In the genomic region with DNA sequence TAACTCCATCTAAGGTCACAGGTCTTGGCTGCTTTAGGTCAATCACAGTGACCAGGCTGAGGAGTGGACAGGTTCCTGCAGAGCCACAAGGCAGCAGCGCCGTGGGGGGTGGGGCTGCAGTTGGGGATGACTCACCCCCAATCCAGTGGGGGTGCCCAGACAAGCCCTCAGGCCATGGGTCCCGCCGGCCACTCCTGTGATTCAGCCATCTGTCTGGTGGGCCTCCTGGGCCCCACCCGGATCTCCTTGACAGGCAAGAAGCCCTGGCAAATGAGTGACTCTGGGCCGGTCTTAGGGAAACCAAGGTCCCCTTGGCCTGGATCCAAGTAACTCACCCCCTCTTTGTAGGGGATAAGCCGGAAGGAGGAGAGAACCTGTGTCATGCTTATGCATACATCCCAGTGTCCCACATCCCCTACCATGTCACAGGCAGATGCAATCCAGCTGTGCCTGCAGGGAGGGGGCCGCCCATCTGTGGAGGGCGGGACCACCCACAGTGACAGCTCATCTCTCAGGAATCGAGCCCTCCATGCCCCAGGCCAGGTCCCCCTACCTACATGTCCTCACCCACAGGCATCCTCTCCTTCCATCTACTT, we compare ENCODE assay signal across 8 cellular contexts. TPM values are rescaled to one million over a fixed set of nuclear protein-coding genes. Genes with fewer than 3 reads are reported as not detected.
A peak's percentile ranks its signal among the peaks of the same experiment; 100 is the strongest.
DNase-seq lines count a peak whose midpoint lies in the region; ATAC-seq and TF ChIP-seq lines count a peak whose summit lies in the region.
"Had no signal": no experiment of that assay in that cellular context is flagged by ENCODE, and none has a peak within 500 bp of the region (broad histone marks: within the 10 kb centered on the region; RNA-seq: fewer than 3 reads in every experiment).

No MANE protein-coding gene starts in this region.

- H3K4me3 ChIP-seq in astrocyte of the cerebellum (ENCODE audit: low read depth, low read length) = peak overlapping the region; percentile 35

- DNase-seq in HT-29 (ENCODE audit: low spot score) (peak; percentile 18), astrocyte of the cerebellum (ENCODE audit: low read depth) (peak; percentile 15), iPS DF 19.7 (ENCODE audit: low read depth, low spot score) (peak; percentile 54), stromal cell of bone marrow (ENCODE audit: low read depth) (peak; percentile 48), NCI-H510A treated with DMSO at 0.1 percent for 48 hours (lab: John Stamatoyannopoulos, UW) (no peak)

- no peak for ATAC-seq in HG02642 (IDR thresholded peaks at IDR 0.05; ENCODE audit: poor library complexity, unreplicated experiment)
- no peak for ATAC-seq in GM21367 (IDR thresholded peaks at IDR 0.05; ENCODE audit: unreplicated experiment)

- TF ChIP-seq CTCF in astrocyte of the cerebellum (IDR thresholded peaks at IDR 0.05; ENCODE audit: low read depth, low read length, missing control alignments) = no peak

- in situ Hi-C loops in astrocyte of the cerebellum (cut with HindIII; ENCODE audit: low sequenced_read_pairs) = no loop called here

RNA-seq across cellular contexts. Expression of a gene that starts 0.5 kb away (rescaled TPM):
- 0.10 and 0.31 TPM in 2 replicates for total RNA-seq in HT-29 (2014; rRNA removed; shearing (Covaris generic))

RNA-seq across cellular contexts. Expression of a gene that starts 13.8 kb away (rescaled TPM):
- 210 and 212 TPM in 2 replicates for total RNA-seq in HT-29 (2014; rRNA removed; shearing (Covaris generic))

RNA-seq across cellular contexts. Expression of a gene that starts 25.9 kb away (rescaled TPM):
- total RNA-seq in HT-29 (2014; rRNA removed; shearing (Covaris generic)) = not detected in 2 replicates
- total RNA-seq: NCI-H460 had no signal

RNA-seq across cellular contexts. Expression of a gene that starts 32.0 kb away (rescaled TPM):
- total RNA-seq in HT-29 (2014; rRNA removed; shearing (Covaris generic)) = not detected in 2 replicates
- total RNA-seq: NCI-H460 had no signal

RNA-seq across cellular contexts. Expression of a gene that starts 39.0 kb away (rescaled TPM):
- 2.0 and 5.0 TPM in 2 replicates for total RNA-seq in HT-29 (2014; rRNA removed; shearing (Covaris generic))
